ENCODE assay signal across 10 cellular contexts in the genomic region with DNA sequence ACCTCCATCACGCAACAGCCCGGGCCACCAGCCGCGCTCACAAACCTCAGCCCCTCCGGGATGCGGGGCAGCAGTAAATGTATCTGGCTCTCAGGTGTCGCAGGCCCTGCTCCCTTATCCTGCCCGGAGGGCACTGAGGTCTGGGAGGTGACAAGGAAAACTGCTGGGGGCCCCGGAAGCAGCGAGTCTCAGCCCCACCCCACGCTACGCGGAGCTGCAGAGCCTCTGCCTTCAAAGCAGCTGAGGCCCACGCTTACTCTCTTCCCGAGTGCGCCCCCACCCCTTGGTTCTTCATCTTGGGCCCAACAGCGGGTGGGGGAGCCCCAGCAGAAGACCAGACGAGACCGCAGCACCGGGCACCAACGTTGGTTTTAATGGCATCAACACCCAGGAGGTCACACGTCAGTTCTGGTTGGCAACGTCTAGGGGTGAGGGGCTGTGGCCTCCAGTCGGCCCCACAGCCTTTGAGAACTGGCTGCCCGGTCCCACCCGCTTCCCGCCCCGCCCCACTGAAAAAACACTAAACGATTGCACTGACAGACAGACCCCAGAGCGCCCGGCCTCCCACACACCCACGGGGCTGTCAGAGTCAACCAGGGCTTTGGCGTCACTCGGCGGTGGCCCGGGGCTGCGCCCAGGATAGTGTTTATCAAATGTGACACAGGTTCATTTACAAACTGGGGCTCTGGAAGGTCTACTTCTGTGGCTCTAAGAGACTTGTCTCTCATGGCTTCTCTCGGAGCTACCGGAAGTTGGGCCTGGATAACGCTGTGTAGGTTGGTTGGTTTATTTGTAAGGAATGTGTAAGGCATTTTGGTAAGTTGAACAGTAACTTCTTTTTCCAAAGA. TPM values are rescaled to one million over a fixed set of nuclear protein-coding genes. Genes with fewer than 3 reads are reported as not detected.
DNase-seq lines count a peak whose midpoint lies in the region; ATAC-seq and TF ChIP-seq lines count a peak whose summit lies in the region.
"Had no signal": no experiment of that assay in that cellular context is flagged by ENCODE, and none has a peak within 500 bp of the region (broad histone marks: within the 10 kb centered on the region; RNA-seq: fewer than 3 reads in every experiment).

No MANE protein-coding gene starts in this region.

- no peak for DNase-seq in A673 (ENCODE audit: low spot score)
- DNase-seq in NCI-H69 (lab: John Stamatoyannopoulos, UW): peak; percentile 30
- no peak for DNase-seq in endothelial cell (ENCODE audit: low spot score)
- DNase-seq in natural killer cell: peak; percentile 52
- DNase-seq in glomerular visceral epithelial cell (ENCODE audit: extremely low spot score): no peak
- DNase-seq in T-helper 9 cell: no peak
- DNase-seq in C1 segment of cervical spinal cord (lab: John Stamatoyannopoulos, UW): no peak
- DNase-seq: foreskin melanocyte, HCEC 1CT had no signal

- peaks cover 10% of the 10 kb centered on the region for H3K36me3 ChIP-seq in A673 (ENCODE audit: insufficient read depth, low read length, poor library complexity, severe bottlenecking)

- H3K4me1 Mint-ChIP-seq in endothelial cell (ENCODE audit: unreplicated experiment) (peaks cover 3% of the 10 kb centered on the region), natural killer cell (peaks cover 41 to 53% of the 10 kb centered on the region in 2 donors)

- H3K4me1 ChIP-seq in A673 (ENCODE audit: insufficient read depth, low read length, poor library complexity, severe bottlenecking): peaks cover 11% of the 10 kb centered on the region

- peak overlapping the region; percentile 19 for H3K4me3 Mint-ChIP-seq in endothelial cell (ENCODE audit: unreplicated experiment)
- peak overlapping the region; percentile 62 for H3K4me3 Mint-ChIP-seq in natural killer cell

- no peak overlapping the region for H3K4me3 ChIP-seq in A673 (ENCODE audit: low read depth, low read length, poor library complexity, severe bottlenecking)

- BruUV-seq in A673 (replicated peaks; lab: Mats Ljungman, UMichigan): TSS peak; percentile 100

- intact Hi-C loops in A673 (cut with micrococcal nuclease; ENCODE audit: unreplicated experiment): loop anchor here (2.0 kb wide), 1 partner anchor 109 kb away; no protein-coding TSS in a partner anchor
- intact Hi-C loops in natural killer cell (cut with micrococcal nuclease): loop anchor here (2.0 to 5.0 kb wide), 2 partner anchors 43 to 69 kb away; a partner anchor contains a TSS

- POLR2A ChIA-PET in A673 (lab: Charles Lee; ENCODE audit: low non-redundant PET): no interaction called here

- peaks cover 13% of the 10 kb centered on the region for H3K36me3 Mint-ChIP-seq in endothelial cell (ENCODE audit: low read depth, unreplicated experiment)
- H3K36me3 Mint-ChIP-seq in natural killer cell: no peaks in the 10 kb centered on the region

- CTCF ChIA-PET in A673 (lab: Charles Lee): interaction anchor here (1.0 kb wide), 1 partner anchor 77 kb away, joined by 5 read pairs; no protein-coding TSS in a partner anchor

- H3K27me3 Mint-ChIP-seq in endothelial cell (ENCODE audit: unreplicated experiment) (peaks cover 17% of the 10 kb centered on the region), natural killer cell (ENCODE audit: low read depth in 2 of 2) (no peaks in the 10 kb centered on the region)

- ATAC-seq in natural killer cell (peak; percentile 41 to 57 (median 55)), HG03095 (IDR thresholded peaks at IDR 0.05; ENCODE audit: unreplicated experiment) (no peak)

- H3K9me3 Mint-ChIP-seq in endothelial cell (ENCODE audit: unreplicated experiment) (no peaks in the 10 kb centered on the region), natural killer cell (no peaks in the 10 kb centered on the region)

- H3K27ac Mint-ChIP-seq in endothelial cell (ENCODE audit: unreplicated experiment) (peak overlapping the region; percentile 68), natural killer cell (peak overlapping the region; percentile 98)

- no peaks in the 10 kb centered on the region for H3K9me3 ChIP-seq in A673 (ENCODE audit: low read depth, low read length, poor library complexity, severe bottlenecking)

- no peak for TF ChIP-seq CTCF in A673 (conservative IDR thresholded peaks at IDR 0.05; ENCODE audit: low read depth, low read length)
- TF ChIP-seq CTCF in endothelial cell (IDR thresholded peaks at IDR 0.05; ENCODE audit: unreplicated experiment): no peak
- TF ChIP-seq CTCF in natural killer cell (IDR thresholded peaks at IDR 0.05): no peak

- H3K27ac ChIP-seq in A673 (ENCODE audit: low read depth, low read length, poor library complexity, severe bottlenecking): no peak overlapping the region

- H3K27me3 ChIP-seq in A673 (replicated peaks; ENCODE audit: insufficient read depth, low read depth, low read length, poor library complexity): no peaks in the 10 kb centered on the region

RNA-seq across cellular contexts. Expression of a gene that starts 43.7 kb away (rescaled TPM):
- total RNA-seq in A673 (2021) (148 and 159 TPM in 2 replicates), endothelial cell (ENCODE audit: unreplicated experiment) (142 TPM), natural killer cell (10 to 100 TPM; 47.5 to 73.5 (median 70.0) TPM)

Comparison
In these comparisons a context has a peak if more than half of its experiments do, and no peak if none do; other contexts are left out.
1. DNase-seq: peak in NCI-H69 (single experiment) and natural killer cell (single experiment); none in A673 (single experiment), endothelial cell (single experiment), glomerular visceral epithelial cell (single experiment), T-helper 9 cell (single experiment) and C1 segment of cervical spinal cord (0 of 14).